In the genomic region with DNA sequence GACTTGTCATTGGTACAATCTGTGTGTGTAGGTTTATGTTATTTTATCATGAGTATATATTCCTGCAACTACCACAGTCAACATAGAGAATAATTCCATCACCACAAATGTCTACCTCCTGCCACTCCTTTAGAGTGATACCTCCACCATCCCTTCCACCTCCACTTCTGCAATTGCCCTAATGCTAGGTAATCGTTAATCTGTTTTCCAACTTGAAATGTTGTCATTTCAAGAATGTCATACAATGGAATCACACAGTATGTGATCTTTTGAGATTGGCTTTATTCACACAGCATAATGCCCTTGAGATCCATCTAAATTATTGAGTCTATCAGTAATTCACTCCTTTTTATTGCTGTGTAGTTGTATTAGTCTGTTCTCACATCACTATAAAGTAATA, we compare ENCODE assay signal across 23 cellular contexts.
"Had no signal": no experiment of that assay in that cellular context is flagged by ENCODE, and none has a peak within 500 bp of the region (broad histone marks: within the 10 kb centered on the region; RNA-seq: fewer than 3 reads in every experiment).

No MANE protein-coding gene starts in this region.

- ATAC-seq: HepG2 had no signal

- H3K9ac ChIP-seq: SK-N-SH had no signal

- DNase-seq: IMR-90; Kasumi-1; KG1; MM.1S; NCI-H1092 treated with DMSO at 0.1 percent for 48 hours; NCI-H1436; NCI-H187; NCI-H2029; NCI-H2081 treated with DMSO at 0.1 percent for 48 hours; NCI-H2171; NCI-H226; NCI-H446; NCI-H510A; NCI-H524 treated with DMSO at 0.1 percent for 48 hours; NCI-H69; NCI-H774; NK-92 treated with Interleukin-12 subunit alpha and Interleukin-12 subunit beta, amount 100 ng/mL, for 24 hours; Right ventricle myocardium superior; RPMI8226; SIG-M5; SK-N-SH had no signal

- H3K27ac ChIP-seq: SJSA1 had no signal

- H3K4me1 ChIP-seq: SJSA1 had no signal

- H3K9me3 ChIP-seq: SJSA1 had no signal

- H3K27me3 ChIP-seq: SJSA1 had no signal

- H3K4me3 ChIP-seq: SJSA1 had no signal

- H3K4me2 ChIP-seq: SK-N-SH had no signal

- H3K36me3 ChIP-seq: SJSA1 had no signal
